ENCODE assay signal across 11 cellular contexts in genomic region chr3:105791919-105792786, GRCh38.
A peak's percentile ranks its signal among the peaks of the same experiment; 100 is the strongest.
DNase-seq lines count a peak whose midpoint lies in the region; ATAC-seq and TF ChIP-seq lines count a peak whose summit lies in the region.
"Had no signal": no experiment of that assay in that cellular context is flagged by ENCODE, and none has a peak within 500 bp of the region (broad histone marks: within the 10 kb centered on the region; RNA-seq: fewer than 3 reads in every experiment).

No MANE protein-coding gene starts in this region.

- TSS peak; percentile 77 for BruUV-seq in MCF 10A (replicated peaks; lab: Mats Ljungman, UMichigan)

- H3K4me1 ChIP-seq in lung (ENCODE audit: control insufficient read depth in 2 of 2, insufficient read depth in 2 of 2, low read length in 2 of 2) (peaks cover 3 to 17% of the 10 kb centered on the region in 2 donors), upper lobe of right lung (peaks cover 11% of the 10 kb centered on the region)

- no peak for TF ChIP-seq CTCF in MCF 10A (IDR thresholded peaks at IDR 0.05; ENCODE audit: unreplicated experiment)
- no peak for TF ChIP-seq CTCF in lung (IDR thresholded peaks at IDR 0.05; ENCODE audit: control extremely low read depth, extremely low read depth)
- no peak for TF ChIP-seq CTCF in upper lobe of right lung (IDR thresholded peaks at IDR 0.05)

- DNase-seq in activated CD4-positive, alpha-beta memory T cell treated with anti-CD3 and anti-CD28 coated beads for 36 hours, result no peak
- DNase-seq in activated CD4-positive, alpha-beta memory T cell treated with anti-CD3 and anti-CD28 coated beads, Interleukin-2, amount 10 ng/mL, durations not matched to agents 7 days and 5 days, result no peak
- peak; percentile 95 for DNase-seq in MCF 10A (ENCODE audit: unreplicated experiment)
- DNase-seq in lung (ENCODE audit: low spot score), result peak; percentile 47
- DNase-seq in upper lobe of right lung, result no peak
- DNase-seq in UCSD-AML1 (lab: John Stamatoyannopoulos, UW; ENCODE audit: unreplicated experiment), result no peak
- DNase-seq: CD4-positive, CD25-positive, alpha-beta regulatory T cell; posterior cingulate gyrus had no signal

- H3K27ac ChIP-seq in lung (ENCODE audit: low read depth in 1 of 2, low read length in 1 of 2), result peak overlapping the region in 1 of 2 donors; percentile 95
- H3K27ac ChIP-seq in upper lobe of right lung, result no peak overlapping the region

- H3K27ac Mint-ChIP-seq in activated CD4-positive, alpha-beta memory T cell treated with anti-CD3 and anti-CD28 coated beads for 36 hours, result peak overlapping the region; percentile 36
- no peak overlapping the region for H3K27ac Mint-ChIP-seq in activated CD4-positive, alpha-beta memory T cell treated with anti-CD3 and anti-CD28 coated beads, Interleukin-2, amount 10 ng/mL, durations not matched to agents 7 days and 5 days
- peak overlapping the region; percentile 91 for H3K27ac Mint-ChIP-seq in MCF 10A (ENCODE audit: low read depth, unreplicated experiment)

- no peaks in the 10 kb centered on the region for H3K36me3 ChIP-seq in lung (ENCODE audit: control insufficient read depth in 2 of 2, insufficient read depth in 2 of 2, low read length in 2 of 2)
- H3K36me3 ChIP-seq in upper lobe of right lung, result no peaks in the 10 kb centered on the region

- 64 to 75% methylated on average over 6 of the region's 6 CpGs for WGBS in lung, 2 donors

- POLR2A ChIA-PET in activated CD4-positive, alpha-beta memory T cell treated with anti-CD3 and anti-CD28 coated beads for 36 hours (lab: Charles Lee), result no interaction called here
- POLR2A ChIA-PET in activated CD4-positive, alpha-beta memory T cell treated with anti-CD3 and anti-CD28 coated beads, Interleukin-2, amount 10 ng/mL, durations not matched to agents 7 days and 5 days (lab: Charles Lee), result no interaction called here
- POLR2A ChIA-PET in MCF 10A (lab: Yijun Ruan, JAX), result interaction anchor here (0.7 to 1.0 kb wide), 5 partner anchors 17 to 76 kb away, joined by 3 to 7 read pairs (median 4); partner anchors contain the start of gene CBLB

- intact Hi-C loops in activated CD4-positive, alpha-beta memory T cell treated with anti-CD3 and anti-CD28 coated beads for 36 hours (cut with micrococcal nuclease), result no loop called here
- intact Hi-C loops in MCF 10A (cut with micrococcal nuclease), result loop anchor here (5.0 kb wide), 1 partner anchor 75 kb away; the partner anchor contains the start of gene CBLB
- intact Hi-C loops in upper lobe of right lung (cut with DNase I), result no loop called here

- no peaks in the 10 kb centered on the region for H3K27me3 Mint-ChIP-seq in activated CD4-positive, alpha-beta memory T cell treated with anti-CD3 and anti-CD28 coated beads for 36 hours
- no peaks in the 10 kb centered on the region for H3K27me3 Mint-ChIP-seq in activated CD4-positive, alpha-beta memory T cell treated with anti-CD3 and anti-CD28 coated beads, Interleukin-2, amount 10 ng/mL, durations not matched to agents 7 days and 5 days
- H3K27me3 Mint-ChIP-seq in MCF 10A (ENCODE audit: insufficient read depth, unreplicated experiment), result no peaks in the 10 kb centered on the region
- H3K27me3 Mint-ChIP-seq: CD4-positive, CD25-positive, alpha-beta regulatory T cell had no signal

- no peaks in the 10 kb centered on the region for H3K9me3 ChIP-seq in lung (ENCODE audit: control insufficient read depth in 2 of 2, insufficient read depth in 1 of 2, low read length in 1 of 2)
- H3K9me3 ChIP-seq in upper lobe of right lung, result no peaks in the 10 kb centered on the region

- H3K36me3 Mint-ChIP-seq in activated CD4-positive, alpha-beta memory T cell treated with anti-CD3 and anti-CD28 coated beads for 36 hours, result peaks cover 32% of the 10 kb centered on the region
- peaks cover 33% of the 10 kb centered on the region for H3K36me3 Mint-ChIP-seq in activated CD4-positive, alpha-beta memory T cell treated with anti-CD3 and anti-CD28 coated beads, Interleukin-2, amount 10 ng/mL, durations not matched to agents 7 days and 5 days (ENCODE audit: low read depth)
- H3K36me3 Mint-ChIP-seq in MCF 10A (ENCODE audit: insufficient read depth, unreplicated experiment), result peaks cover 1% of the 10 kb centered on the region

- no peaks in the 10 kb centered on the region for H3K27me3 ChIP-seq in lung (ENCODE audit: control insufficient read depth, insufficient read depth)
- H3K27me3 ChIP-seq in upper lobe of right lung, result no peaks in the 10 kb centered on the region

- ATAC-seq in lung (ENCODE audit: insufficient read depth, low FRiP score) (peak; percentile 89), upper lobe of right lung (peak; percentile 90), GM18909 (IDR thresholded peaks at IDR 0.05; ENCODE audit: poor library complexity, unreplicated experiment) (no peak), GM21529 (IDR thresholded peaks at IDR 0.05; ENCODE audit: unreplicated experiment) (no peak)

- CTCF ChIA-PET in activated CD4-positive, alpha-beta memory T cell treated with anti-CD3 and anti-CD28 coated beads for 36 hours (lab: Charles Lee), result no interaction called here
- CTCF ChIA-PET in activated CD4-positive, alpha-beta memory T cell treated with anti-CD3 and anti-CD28 coated beads, Interleukin-2, amount 10 ng/mL, durations not matched to agents 7 days and 5 days (lab: Charles Lee), result interaction anchor here (1.1 kb wide), 1 partner anchor 818 kb away, joined by 3 read pairs; no protein-coding TSS in a partner anchor
- CTCF ChIA-PET in MCF 10A (lab: Yijun Ruan, JAX), result interaction anchor here (0.6 kb wide), 1 partner anchor 1637 kb away, joined by 3 read pairs; no protein-coding TSS in a partner anchor

- H3K4me1 Mint-ChIP-seq in activated CD4-positive, alpha-beta memory T cell treated with anti-CD3 and anti-CD28 coated beads for 36 hours (ENCODE audit: low read depth), result peaks cover 62% of the 10 kb centered on the region
- peaks cover 19% of the 10 kb centered on the region for H3K4me1 Mint-ChIP-seq in activated CD4-positive, alpha-beta memory T cell treated with anti-CD3 and anti-CD28 coated beads, Interleukin-2, amount 10 ng/mL, durations not matched to agents 7 days and 5 days
- peaks cover 26% of the 10 kb centered on the region for H3K4me1 Mint-ChIP-seq in MCF 10A (ENCODE audit: insufficient read depth, unreplicated experiment)

- H3K4me3 ChIP-seq in lung (no peak overlapping the region), upper lobe of right lung (no peak overlapping the region)

- H3K9me3 Mint-ChIP-seq in activated CD4-positive, alpha-beta memory T cell treated with anti-CD3 and anti-CD28 coated beads for 36 hours, result peaks cover 4% of the 10 kb centered on the region
- peaks cover 8% of the 10 kb centered on the region for H3K9me3 Mint-ChIP-seq in activated CD4-positive, alpha-beta memory T cell treated with anti-CD3 and anti-CD28 coated beads, Interleukin-2, amount 10 ng/mL, durations not matched to agents 7 days and 5 days
- no peaks in the 10 kb centered on the region for H3K9me3 Mint-ChIP-seq in MCF 10A (ENCODE audit: unreplicated experiment)

- H3K4me3 Mint-ChIP-seq in activated CD4-positive, alpha-beta memory T cell treated with anti-CD3 and anti-CD28 coated beads for 36 hours, result no peak overlapping the region
- H3K4me3 Mint-ChIP-seq in activated CD4-positive, alpha-beta memory T cell treated with anti-CD3 and anti-CD28 coated beads, Interleukin-2, amount 10 ng/mL, durations not matched to agents 7 days and 5 days, result no peak overlapping the region
- H3K4me3 Mint-ChIP-seq in MCF 10A (ENCODE audit: unreplicated experiment), result peak overlapping the region; percentile 55
- H3K4me3 Mint-ChIP-seq: brain had no signal

Comparison
In these comparisons a context has a peak if more than half of its experiments do, and no peak if none do; other contexts are left out.
1. DNase-seq: peak in MCF 10A (single experiment) and lung (single experiment); none in activated CD4-positive, alpha-beta memory T cell treated with anti-CD3 and anti-CD28 coated beads for 36 hours (single experiment), activated CD4-positive, alpha-beta memory T cell treated with anti-CD3 and anti-CD28 coated beads, Interleukin-2, amount 10 ng/mL, durations not matched to agents 7 days and 5 days (single experiment), upper lobe of right lung (single experiment) and UCSD-AML1 (single experiment).
2. ATAC-seq: peak in lung (single experiment) and upper lobe of right lung (single experiment); none in GM18909 (single experiment) and GM21529 (single experiment).